ENCODE assay signal across 14 cellular contexts in genomic region chr11:27420722-27421572, GRCh38. TPM values are rescaled to one million over a fixed set of nuclear protein-coding genes. Genes with fewer than 3 reads are reported as not detected.
DNase-seq lines count a peak whose midpoint lies in the region; ATAC-seq, FAIRE-seq and TF ChIP-seq lines count a peak whose summit lies in the region.
"Had no signal": no experiment of that assay in that cellular context is flagged by ENCODE, and none has a peak within 500 bp of the region (broad histone marks: within the 10 kb centered on the region; RNA-seq: fewer than 3 reads in every experiment).

No MANE protein-coding gene starts in this region.

- peak; percentile 36 for FAIRE-seq in GM12892 (lab: Jason Lieb, UNC)

- no peak for TF ChIP-seq EP300 in Ishikawa (IDR thresholded peaks at IDR 0.05; ENCODE audit: borderline replicate concordance)

- no peaks in the 10 kb centered on the region for H3K36me3 Mint-ChIP-seq in MCF 10A (ENCODE audit: insufficient read depth, unreplicated experiment)

- TF ChIP-seq CTCF in MCF 10A (IDR thresholded peaks at IDR 0.05; ENCODE audit: unreplicated experiment) (no peak), mucosa of descending colon (IDR thresholded peaks at IDR 0.05) (no peak)

- H3K4me1 ChIP-seq in mucosa of descending colon (ENCODE audit: low read depth), result peaks cover 12% of the 10 kb centered on the region
- H3K4me1 ChIP-seq: prostate gland had no signal

- H3K27ac Mint-ChIP-seq in MCF 10A (ENCODE audit: low read depth, unreplicated experiment), result peak overlapping the region; percentile 68
- H3K27ac Mint-ChIP-seq: activated T-cell treated with anti-CD3 and anti-CD28 coated beads, Interleukin-2, amount 50 U/mL, for 24 hours; CD8-positive, alpha-beta memory T cell had no signal

- ATAC-seq in mucosa of descending colon, result peak; percentile 78
- ATAC-seq in GM18870 (IDR thresholded peaks at IDR 0.05; ENCODE audit: unreplicated experiment), result no peak

- POLR2A ChIA-PET in MCF 10A (lab: Yijun Ruan, JAX), result interaction anchor here (0.7 to 8.9 kb wide), 14 partner anchors 8 to 313 kb away, joined by 3 to 92 read pairs (median 6); partner anchors contain the start of gene LGR4

- intact Hi-C loops in MCF 10A (cut with micrococcal nuclease) (no loop called here), mucosa of descending colon (cut with DNase I, micrococcal nuclease) (no loop called here)

- peaks cover 37% of the 10 kb centered on the region for H3K4me1 Mint-ChIP-seq in MCF 10A (ENCODE audit: insufficient read depth, unreplicated experiment)
- H3K4me1 Mint-ChIP-seq: CD8-positive, alpha-beta memory T cell had no signal

- TF ChIP-seq POLR2A in GM12892 (IDR thresholded peaks at IDR 0.05; ENCODE audit: low read depth, low read length), result no peak

- no peaks in the 10 kb centered on the region for H3K9me3 ChIP-seq in mucosa of descending colon
- H3K9me3 ChIP-seq: prostate gland, transverse colon had no signal

- no peaks in the 10 kb centered on the region for H3K27me3 Mint-ChIP-seq in MCF 10A (ENCODE audit: insufficient read depth, unreplicated experiment)

- no peak for TF ChIP-seq RAD21 in Ishikawa (IDR thresholded peaks at IDR 0.05; ENCODE audit: low read depth)

- H3K4me3 ChIP-seq in mucosa of descending colon, result no peak overlapping the region
- H3K4me3 ChIP-seq: prostate gland, transverse colon had no signal

- no TSS peak for BruUV-seq in MCF 10A (replicated peaks; lab: Mats Ljungman, UMichigan)

- no peak for DNase-seq in GM12892 (ENCODE audit: insufficient read length)
- DNase-seq in MCF 10A (ENCODE audit: unreplicated experiment), result peak; percentile 34
- DNase-seq in mucosa of descending colon, result no peak
- no peak for DNase-seq in effector CD8-positive, alpha-beta T cell (lab: John Stamatoyannopoulos, UW)
- no peak for DNase-seq in iPS-NIHi7 (ENCODE audit: extremely low spot score)
- no peak for DNase-seq in NCI-H82 treated with DMSO at 0.1 percent for 48 hours (lab: John Stamatoyannopoulos, UW; ENCODE audit: unreplicated experiment)
- DNase-seq: activated T-cell treated with anti-CD3 and anti-CD28 coated beads, Interleukin-2, amount 50 U/mL, for 24 hours; brain microvascular endothelial cell; CD8-positive, alpha-beta memory T cell; transverse colon; WERI-Rb-1 had no signal

- no peaks in the 10 kb centered on the region for H3K36me3 ChIP-seq in mucosa of descending colon (ENCODE audit: low read depth)
- H3K36me3 ChIP-seq: brain microvascular endothelial cell, prostate gland, transverse colon, WERI-Rb-1 had no signal

- H3K9me3 Mint-ChIP-seq in MCF 10A (ENCODE audit: unreplicated experiment), result no peaks in the 10 kb centered on the region
- H3K9me3 Mint-ChIP-seq: activated T-cell treated with anti-CD3 and anti-CD28 coated beads, Interleukin-2, amount 50 U/mL, for 24 hours; CD8-positive, alpha-beta memory T cell had no signal

- CTCF ChIA-PET in MCF 10A (lab: Yijun Ruan, JAX), result interaction anchor here (0.7 to 1.5 kb wide), 5 partner anchors 13 to 44 kb away, joined by 3 to 6 read pairs (median 3); no protein-coding TSS in a partner anchor

- H3K4me3 Mint-ChIP-seq in MCF 10A (ENCODE audit: unreplicated experiment), result no peak overlapping the region
- H3K4me3 Mint-ChIP-seq: activated T-cell treated with anti-CD3 and anti-CD28 coated beads, Interleukin-2, amount 50 U/mL, for 24 hours; CD8-positive, alpha-beta memory T cell had no signal

TF ChIP-seq in Ishikawa, 13 proteins besides CTCF, POLR2A, EP300 and RAD21:
- TF ChIP-seq REST (IDR thresholded peaks at IDR 0.05; ENCODE audit: low read depth) (no peak), CEBPB (IDR thresholded peaks at IDR 0.05) (peak; percentile 40; the same call in 1 of the 2 replicates), TEAD4 (IDR thresholded peaks at IDR 0.05) (0 out of 2 replicates have a peak, but pooled peaks have one; percentile 15)

RNA-seq across cellular contexts. Expression of gene LGR4, which starts 51.6 kb away (rescaled TPM):
- 0.59 TPM for polyA plus RNA-seq in GM12892 (2012; ENCODE audit: missing spikeins)
- total RNA-seq in MCF 10A (2022), result 14.2 and 14.8 TPM in 2 replicates
- 100 to 1,000 TPM in 2 of 3 donors, 10 to 100 TPM in 1; 81.9 to 185 (median 104) TPM for total RNA-seq in mucosa of descending colon

RNA-seq across cellular contexts. Expression of gene CCDC34, which starts 57.9 kb away (rescaled TPM):
- polyA plus RNA-seq in GM12892 (2012; ENCODE audit: missing spikeins), result 18.9 TPM
- total RNA-seq in MCF 10A (2022) (9.0 and 11.1 TPM in 2 replicates), mucosa of descending colon (10 to 100 TPM in 2 of 3 donors, 1 to 10 TPM in 1; 7.2 to 11.2 (median 10.1) TPM)
